Comparison of ENCODE assay signal across 9 cellular contexts in the genomic region with DNA sequence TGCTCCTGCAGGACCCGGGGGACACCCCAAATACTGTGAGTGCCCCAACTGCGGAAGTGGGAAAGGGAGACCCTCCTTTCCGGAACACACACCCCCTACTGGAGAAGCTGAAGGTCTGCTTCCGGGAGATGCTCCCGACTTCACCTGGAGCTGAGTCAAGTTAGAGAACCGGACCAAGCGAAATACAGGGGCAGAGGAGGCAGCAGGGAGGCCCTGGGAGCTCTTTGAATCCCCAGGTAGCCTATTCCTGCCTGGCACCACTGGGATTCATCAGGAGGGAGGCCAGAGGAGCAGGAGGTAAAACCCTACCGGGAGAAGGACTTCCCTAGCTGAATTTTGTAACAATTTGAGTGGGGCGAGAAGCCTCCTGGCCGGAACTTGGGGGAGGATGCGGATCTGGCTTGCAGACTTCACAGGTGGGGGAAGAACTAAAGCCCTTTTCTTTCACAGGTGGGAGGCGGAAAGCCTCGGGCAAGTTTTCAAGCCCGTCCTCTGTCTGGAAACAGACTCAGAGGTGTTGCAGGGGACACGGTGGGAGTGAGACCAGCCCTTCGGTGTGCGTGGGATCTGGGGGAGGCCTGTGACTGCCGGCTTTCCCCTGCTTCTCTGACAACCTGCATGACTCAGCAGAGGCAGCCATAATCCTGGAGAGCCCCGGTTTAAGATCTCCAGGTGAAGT. TPM values are rescaled to one million over a fixed set of nuclear protein-coding genes. Genes with fewer than 3 reads are reported as not detected.
DNase-seq lines count a peak whose midpoint lies in the region; ATAC-seq and TF ChIP-seq lines count a peak whose summit lies in the region.
"Had no signal": no experiment of that assay in that cellular context is flagged by ENCODE, and none has a peak within 500 bp of the region (broad histone marks: within the 10 kb centered on the region; RNA-seq: fewer than 3 reads in every experiment).

No MANE protein-coding gene starts in this region.

- peak; percentile 58 for ATAC-seq in RWPE2 (ENCODE audit: low read depth)
- ATAC-seq in GM19023 (IDR thresholded peaks at IDR 0.05; ENCODE audit: unreplicated experiment): no peak

- no peaks in the 10 kb centered on the region for H3K9me3 ChIP-seq in RWPE2 (ENCODE audit: severe bottlenecking)

- H3K27ac ChIP-seq in RWPE2 (ENCODE audit: poor library complexity, severe bottlenecking): peak overlapping the region; percentile 31
- H3K27ac ChIP-seq: SJSA1 had no signal

- peak; percentile 35 for TF ChIP-seq POLR2A in GM15510 (IDR thresholded peaks at IDR 0.05; ENCODE audit: borderline replicate concordance, extremely low read depth, insufficient read length)

- no peaks in the 10 kb centered on the region for H3K4me1 ChIP-seq in RWPE2 (ENCODE audit: insufficient read depth, poor library complexity, severe bottlenecking)

- no peaks in the 10 kb centered on the region for H3K27me3 ChIP-seq in RWPE2 (ENCODE audit: insufficient read depth, poor library complexity, severe bottlenecking)
- H3K27me3 ChIP-seq: SJSA1 had no signal

- H3K36me3 ChIP-seq in RWPE2 (ENCODE audit: low read depth): peaks cover 7% of the 10 kb centered on the region
- H3K36me3 ChIP-seq: SJSA1 had no signal

- DNase-seq in RWPE2 (ENCODE audit: low spot score) (no peak), fibroblast of villous mesenchyme (ENCODE audit: low read depth) (no peak), NCI-H1694 (lab: John Stamatoyannopoulos, UW) (no peak), dermis blood vessel endothelial cell (no peak), CD1c-positive myeloid dendritic cell (ENCODE audit: extremely low spot score) (no peak)
- DNase-seq in stimulated activated CD4-positive, alpha-beta T cell treated with anti-CD3 and anti-CD28 coated beads, Interleukin-1b, Interleukin-23, amount 100 ng/mL, for 4 hours (ENCODE audit: low read depth in 2 of 2): peak; percentile 12 to 36

- peak overlapping the region; percentile 29 for H3K4me3 ChIP-seq in RWPE2 (ENCODE audit: severe bottlenecking)
- H3K4me3 ChIP-seq in fibroblast of villous mesenchyme (ENCODE audit: low read depth, low read length): no peak overlapping the region
- H3K4me3 ChIP-seq: SJSA1 had no signal

- TF ChIP-seq CTCF in RWPE2 (IDR thresholded peaks at IDR 0.05; ENCODE audit: poor library complexity, severe bottlenecking): peak; percentile 39
- peak; percentile 24 for TF ChIP-seq CTCF in fibroblast of villous mesenchyme (IDR thresholded peaks at IDR 0.05; ENCODE audit: insufficient read depth, low read depth, low read length)

RNA-seq across cellular contexts. Expression of gene TEKT1, which starts 22.4 kb away (rescaled TPM):
- total RNA-seq in fibroblast of villous mesenchyme (not detected in 2 replicates), dermis blood vessel endothelial cell (not detected in 2 replicates)

Comparison
In these comparisons a context has a peak if more than half of its experiments do, and no peak if none do; other contexts are left out.
1. DNase-seq: peak in stimulated activated CD4-positive, alpha-beta T cell treated with anti-CD3 and anti-CD28 coated beads, Interleukin-1b, Interleukin-23, amount 100 ng/mL, for 4 hours (2 of 2); none in RWPE2 (single experiment), fibroblast of villous mesenchyme (single experiment), NCI-H1694 (single experiment), dermis blood vessel endothelial cell (single experiment) and CD1c-positive myeloid dendritic cell (single experiment).